ENCODE assay signal across 1 cellular context in genomic region chr14:32201196-32201815, GRCh38.
TF ChIP-seq lines count a peak whose summit lies in the region.

No MANE protein-coding gene starts in this region.

TF ChIP-seq in K562, 482 proteins besides CTCF, POLR2A, EP300 and RAD21 (continued from another document and continues in another):
- TF ChIP-seq REST (CRISPR knock-in tag; IDR thresholded peaks at IDR 0.05; ENCODE audit: low read depth) (peak; percentile 87), PCBP2 (IDR thresholded peaks at IDR 0.05; ENCODE audit: low read depth, low read length, poor library complexity, severe bottlenecking) (no peak), NUFIP1 (IDR thresholded peaks at IDR 0.05; ENCODE audit: partially characterized antibody) (no peak), PHF8 (IDR thresholded peaks at IDR 0.05; ENCODE audit: borderline replicate concordance, low read length) (peak; percentile 39; the same call in 1 of the 2 replicates), E2F4 (CRISPR knock-in tag; IDR thresholded peaks at IDR 0.05; ENCODE audit: low read depth) (no peak), YY1 (IDR thresholded peaks at IDR 0.05; ENCODE audit: borderline replicate concordance in 1 of 3, control insufficient read depth in 1 of 3, extremely low read depth in 1 of 3, insufficient read depth in 3 of 3, insufficient read length in 1 of 3, insufficient replicate concordance in 2 of 3, low read depth in 1 of 3, low read length in 2 of 3) (no peak), CHCHD3 (CRISPR knock-in tag; IDR thresholded peaks at IDR 0.05) (no peak), RAD51 (IDR thresholded peaks at IDR 0.05; ENCODE audit: borderline replicate concordance, low read depth) (no peak), ZNF124 (CRISPR knock-in tag; IDR thresholded peaks at IDR 0.05) (no peak), SMAD3 (CRISPR knock-in tag; conservative IDR thresholded peaks at IDR 0.05) (no peak), ZNF311 (CRISPR knock-in tag; IDR thresholded peaks at IDR 0.05) (no peak), MCM3 (IDR thresholded peaks at IDR 0.05) (no peak), SAP30 (IDR thresholded peaks at IDR 0.05; ENCODE audit: borderline replicate concordance, insufficient read depth, low read depth, low read length, poor library complexity, severe bottlenecking) (peak; percentile 80), SMARCC2 (IDR thresholded peaks at IDR 0.05; ENCODE audit: low read depth) (no peak), ZMIZ1 (IDR thresholded peaks at IDR 0.05; ENCODE audit: low read depth in 2 of 2, low read length in 2 of 2) (no peak), AFF4 (CRISPR knock-in tag; IDR thresholded peaks at IDR 0.05) (0 out of 2 replicates have a peak, but pooled peaks have one; percentile 16), ELF4 (CRISPR knock-in tag; IDR thresholded peaks at IDR 0.05) (no peak), GTF2F1 (IDR thresholded peaks at IDR 0.05; ENCODE audit: low read depth, low read length) (no peak), STAT5A (IDR thresholded peaks at IDR 0.05; ENCODE audit: borderline replicate concordance, low read length) (no peak), ZNF277 (CRISPR knock-in tag; IDR thresholded peaks at IDR 0.05; ENCODE audit: borderline replicate concordance) (no peak), DDX20 (tag; IDR thresholded peaks at IDR 0.05; ENCODE audit: low read depth) (no peak), MNT (conservative IDR thresholded peaks at IDR 0.05) (peak in 1 of 2 experiments; percentile 36; a peak in 1 of 4 replicates), TBP (optimal IDR thresholded peaks at IDR 0.05; ENCODE audit: low read depth, low read length) (no peak), THRAP3 (IDR thresholded peaks at IDR 0.05; ENCODE audit: borderline replicate concordance) (no peak), ZEB2 (IDR thresholded peaks at IDR 0.05) (no peak), CHD1 (IDR thresholded peaks at IDR 0.05; ENCODE audit: low read length) (no peak), ZNF253 (CRISPR knock-in tag; conservative IDR thresholded peaks at IDR 0.05) (no peak), HNRNPK (IDR thresholded peaks at IDR 0.05; ENCODE audit: low read depth, low read length, poor library complexity, severe bottlenecking) (no peak), ZFP1 (CRISPR knock-in tag; IDR thresholded peaks at IDR 0.05) (no peak), FOXO4 (CRISPR knock-in tag; IDR thresholded peaks at IDR 0.05) (no peak), TCF3 (CRISPR knock-in tag; IDR thresholded peaks at IDR 0.05) (no peak), HDAC8 (tag; IDR thresholded peaks at IDR 0.05) (no peak), JUN (IDR thresholded peaks at IDR 0.05; ENCODE audit: borderline replicate concordance, low read depth, low read length) (no peak), JUN (CRISPR knock-in tag; IDR thresholded peaks at IDR 0.05; ENCODE audit: borderline replicate concordance) (no peak), PRDM10 (IDR thresholded peaks at IDR 0.05; ENCODE audit: partially characterized antibody) (no peak), ZNF23 (CRISPR knock-in tag; IDR thresholded peaks at IDR 0.05) (no peak), ILF3 (IDR thresholded peaks at IDR 0.05; ENCODE audit: borderline replicate concordance) (no peak), HEY1 (CRISPR knock-in tag; IDR thresholded peaks at IDR 0.05; ENCODE audit: borderline replicate concordance) (no peak), KLF16 (IDR thresholded peaks at IDR 0.05) (no peak), CCAR2 (IDR thresholded peaks at IDR 0.05; ENCODE audit: low read depth, low read length) (no peak), TFAM (CRISPR knock-in tag; conservative IDR thresholded peaks at IDR 0.05) (no peak), TEAD1 (CRISPR knock-in tag; IDR thresholded peaks at IDR 0.05) (no peak)
